ENCODE assay signal across 8 cellular contexts in the genomic region with DNA sequence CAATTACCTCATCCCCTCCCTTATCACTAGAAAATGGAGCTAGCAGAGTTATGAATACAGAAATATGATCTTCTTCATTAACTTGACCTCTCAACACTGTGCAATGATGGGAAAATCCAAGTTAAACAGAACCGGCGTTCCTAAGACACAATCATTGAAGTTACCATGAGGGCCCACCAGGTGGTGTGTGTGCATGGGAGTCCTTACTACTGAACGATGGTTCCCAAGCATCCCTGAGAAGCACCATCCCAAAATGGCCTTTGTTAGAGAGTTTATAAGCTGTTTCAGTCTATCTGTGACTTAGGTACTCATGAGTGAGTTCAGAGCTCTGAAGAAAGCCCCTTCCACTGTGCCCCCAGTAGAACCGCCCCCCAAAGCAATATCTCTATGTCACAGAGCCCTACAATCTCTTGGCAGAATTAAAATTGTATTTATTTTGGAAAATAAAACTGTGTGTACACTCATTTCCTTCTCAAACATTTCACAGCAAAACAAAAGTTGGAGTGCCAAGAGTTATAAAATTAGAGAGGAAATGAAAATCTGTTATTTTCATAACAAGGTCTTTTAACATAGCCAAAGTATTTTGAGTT.
DNase-seq lines count a peak whose midpoint lies in the region; ATAC-seq, FAIRE-seq and TF ChIP-seq lines count a peak whose summit lies in the region.

No MANE protein-coding gene starts in this region.

- H2AFZ ChIP-seq in parathyroid adenoma = no peak overlapping the region

- H3K36me3 ChIP-seq in parathyroid adenoma (ENCODE audit: control insufficient read depth, insufficient read depth, low read length) = no peaks in the 10 kb centered on the region

- no peak overlapping the region for H3K4me3 Mint-ChIP-seq in activated naive CD4-positive, alpha-beta T cell treated with anti-CD3 and anti-CD28 coated beads, Interleukin-2, amount 10 ng/mL, durations not matched to agents 7 days and 5 days

- ATAC-seq in HG02642 (IDR thresholded peaks at IDR 0.05; ENCODE audit: poor library complexity, unreplicated experiment) = peak; percentile 76

- peak; percentile 48 for TF ChIP-seq CTCF in parathyroid adenoma (IDR thresholded peaks at IDR 0.05)

- H3K4me3 ChIP-seq in parathyroid adenoma (ENCODE audit: low read depth, low read length) = no peak overlapping the region

- H3K9me3 Mint-ChIP-seq in activated naive CD4-positive, alpha-beta T cell treated with anti-CD3 and anti-CD28 coated beads, Interleukin-2, amount 10 ng/mL, durations not matched to agents 7 days and 5 days = no peaks in the 10 kb centered on the region

- CTCF ChIA-PET in activated naive CD4-positive, alpha-beta T cell treated with anti-CD3 and anti-CD28 coated beads, Interleukin-2, amount 10 ng/mL, durations not matched to agents 7 days and 5 days (lab: Charles Lee) = interaction anchor here (1.5 kb wide), 1 partner anchor 857 kb away, joined by 3 read pairs; no protein-coding TSS in a partner anchor

- no peaks in the 10 kb centered on the region for H3K4me1 Mint-ChIP-seq in activated naive CD4-positive, alpha-beta T cell treated with anti-CD3 and anti-CD28 coated beads, Interleukin-2, amount 10 ng/mL, durations not matched to agents 7 days and 5 days

- H3K79me2 ChIP-seq in parathyroid adenoma = no peaks in the 10 kb centered on the region

- no peaks in the 10 kb centered on the region for H3K27me3 ChIP-seq in parathyroid adenoma (ENCODE audit: control insufficient read depth, insufficient read depth, low read length)

- no peaks in the 10 kb centered on the region for H3K9me3 ChIP-seq in parathyroid adenoma (ENCODE audit: control insufficient read depth, low read length)

- peak; percentile 35 for DNase-seq in activated naive CD4-positive, alpha-beta T cell treated with anti-CD3 and anti-CD28 coated beads, Interleukin-2, amount 10 ng/mL, durations not matched to agents 7 days and 5 days
- DNase-seq in activated naive CD4-positive, alpha-beta T cell treated with anti-CD3 and anti-CD28 coated beads, Interleukin-2, amount 50 U/mL, for 16 hours = no peak
- DNase-seq in NCI-H1930 (lab: John Stamatoyannopoulos, UW) = peak; percentile 6 to 35
- peak; percentile 10 for DNase-seq in germinal center (ENCODE audit: low spot score)
- no peak for DNase-seq in GOT3 (lab: John Stamatoyannopoulos, UW)

- H3K27ac Mint-ChIP-seq in activated naive CD4-positive, alpha-beta T cell treated with anti-CD3 and anti-CD28 coated beads, Interleukin-2, amount 10 ng/mL, durations not matched to agents 7 days and 5 days = no peak overlapping the region

- peak; percentile 81 for FAIRE-seq in TTC549 (lab: Jason Lieb, UNC)

- no peak overlapping the region for H3K4me2 ChIP-seq in parathyroid adenoma (ENCODE audit: low read length)

- no peak overlapping the region for H3K27ac ChIP-seq in parathyroid adenoma

- no peaks in the 10 kb centered on the region for H3K4me1 ChIP-seq in parathyroid adenoma

- no peaks in the 10 kb centered on the region for H3K27me3 Mint-ChIP-seq in activated naive CD4-positive, alpha-beta T cell treated with anti-CD3 and anti-CD28 coated beads, Interleukin-2, amount 10 ng/mL, durations not matched to agents 7 days and 5 days

- no peak overlapping the region for H3K9ac ChIP-seq in parathyroid adenoma

- no peaks in the 10 kb centered on the region for H3K36me3 Mint-ChIP-seq in activated naive CD4-positive, alpha-beta T cell treated with anti-CD3 and anti-CD28 coated beads, Interleukin-2, amount 10 ng/mL, durations not matched to agents 7 days and 5 days

Comparison
In these comparisons a context has a peak if more than half of its experiments do, and no peak if none do; other contexts are left out.
1. DNase-seq: peak in activated naive CD4-positive, alpha-beta T cell treated with anti-CD3 and anti-CD28 coated beads, Interleukin-2, amount 10 ng/mL, durations not matched to agents 7 days and 5 days (single experiment), NCI-H1930 (2 of 2) and germinal center (single experiment); none in activated naive CD4-positive, alpha-beta T cell treated with anti-CD3 and anti-CD28 coated beads, Interleukin-2, amount 50 U/mL, for 16 hours (single experiment) and GOT3 (single experiment).